Comparison of ENCODE assay signal across 26 cellular contexts in genomic region chr22:49186293-49186692, GRCh38.
DNase-seq lines count a peak whose midpoint lies in the region; ATAC-seq, FAIRE-seq and TF ChIP-seq lines count a peak whose summit lies in the region.
"Had no signal": no experiment of that assay in that cellular context is flagged by ENCODE, and none has a peak within 500 bp of the region (broad histone marks: within the 10 kb centered on the region; RNA-seq: fewer than 3 reads in every experiment).

No MANE protein-coding gene starts in this region.

- no peak for ATAC-seq in K562
- no peak for ATAC-seq in GM21619 (IDR thresholded peaks at IDR 0.05; ENCODE audit: unreplicated experiment)
- ATAC-seq: GM12878 had no signal

- H3K9me1 ChIP-seq in K562 (ENCODE audit: control insufficient read depth, insufficient read depth, low read length), result no peaks in the 10 kb centered on the region

- no peak overlapping the region for H2AFZ ChIP-seq in K562 (ENCODE audit: low read depth, low read length)

- no peaks in the 10 kb centered on the region for H3K27me3 Mint-ChIP-seq in chondrocyte (ENCODE audit: low read depth)
- H3K27me3 Mint-ChIP-seq: CD4-positive, CD25-positive, alpha-beta regulatory T cell had no signal

- H3K79me2 ChIP-seq in K562 (ENCODE audit: control insufficient read depth, insufficient read depth, low read length), result no peaks in the 10 kb centered on the region

- H3K9me3 Mint-ChIP-seq in chondrocyte (ENCODE audit: low read depth), result peaks cover 30% of the 10 kb centered on the region
- H3K9me3 Mint-ChIP-seq: CD8-positive, alpha-beta memory T cell had no signal

- H4K20me1 ChIP-seq in K562 (replicated peaks; ENCODE audit: control insufficient read depth, insufficient read depth, low read length), result no peaks in the 10 kb centered on the region
- H4K20me1 ChIP-seq: BLaER1 had no signal

- TF ChIP-seq RAD21 in K562 (CRISPR knock-in tag; conservative IDR thresholded peaks at IDR 0.05 in 1 of 2, IDR thresholded peaks at IDR 0.05 in 1 of 2), result no peak

- no peaks in the 10 kb centered on the region for H3K36me3 Mint-ChIP-seq in chondrocyte (ENCODE audit: low read depth)
- H3K36me3 Mint-ChIP-seq: CD14-positive monocyte; CD4-positive, alpha-beta memory T cell; CD4-positive, CD25-positive, alpha-beta regulatory T cell; CD8-positive, alpha-beta memory T cell had no signal

- TF ChIP-seq CTCF in K562 (IDR thresholded peaks at IDR 0.05 in 2 of 3, conservative IDR thresholded peaks at IDR 0.05 in 1 of 3; ENCODE audit: insufficient read depth in 2 of 3, low read depth in 1 of 3, low read length in 3 of 3) (no peak), chondrocyte (IDR thresholded peaks at IDR 0.05) (no peak)

- no peak overlapping the region for H3K4me3 ChIP-seq in K562
- H3K4me3 ChIP-seq: BLaER1, GM12878 had no signal

- no peak for TF ChIP-seq POLR2A in K562 (conservative IDR thresholded peaks at IDR 0.05)

- no peaks in the 10 kb centered on the region for H3K36me3 ChIP-seq in K562 (ENCODE audit: control insufficient read depth, insufficient read depth, low read length)
- H3K36me3 ChIP-seq: BE2C, BLaER1 had no signal

- no peak overlapping the region for H3K4me3 Mint-ChIP-seq in chondrocyte (ENCODE audit: unreplicated experiment)
- H3K4me3 Mint-ChIP-seq: CD14-positive monocyte; CD4-positive, alpha-beta memory T cell; CD4-positive, CD25-positive, alpha-beta regulatory T cell; CD8-positive, alpha-beta memory T cell had no signal

- H3K27ac ChIP-seq in K562 (ENCODE audit: extremely low read depth, low read depth, low read length), result no peak overlapping the region
- H3K27ac ChIP-seq: BLaER1 had no signal

- no peak overlapping the region for H3K9ac ChIP-seq in K562 (ENCODE audit: insufficient read depth in 1 of 2, low read depth in 2 of 2, low read length in 2 of 2)
- H3K9ac ChIP-seq: BLaER1 had no signal

- no peak for FAIRE-seq in K562 (lab: Jason Lieb, UNC)
- FAIRE-seq: A204.1, GM12878, GM12892, GM18507 had no signal

- in situ Hi-C loops in K562 (cut with MboI), result no loop called here

- H3K9me3 ChIP-seq in K562 (replicated peaks; ENCODE audit: control insufficient read depth, insufficient read depth, low read depth, low read length), result no peaks in the 10 kb centered on the region
- H3K9me3 ChIP-seq: BLaER1 had no signal

- H3K27ac Mint-ChIP-seq in chondrocyte (ENCODE audit: unreplicated experiment), result no peak overlapping the region
- H3K27ac Mint-ChIP-seq: CD4-positive, alpha-beta memory T cell; CD4-positive, CD25-positive, alpha-beta regulatory T cell; CD8-positive, alpha-beta memory T cell had no signal

- intact Hi-C loops in K562 (cut with micrococcal nuclease), result no loop called here

- BruUV-seq in K562 (replicated peaks; lab: Mats Ljungman, UMichigan), result no TSS peak

- POLR2A ChIA-PET in K562 (lab: Yijun Ruan, JAX), result no interaction called here

- no peaks in the 10 kb centered on the region; a peak in 1 of 5 replicates for H3K4me1 ChIP-seq in K562 (replicated peaks in 1 of 2; ENCODE audit: control insufficient read depth in 2 of 2, insufficient read depth in 2 of 2, low read length in 2 of 2)
- H3K4me1 ChIP-seq: BE2C had no signal

- H3K4me2 ChIP-seq in K562 (ENCODE audit: insufficient read depth, low read length), result no peak overlapping the region
- H3K4me2 ChIP-seq: BLaER1 had no signal

- DNase-seq in K562 (ENCODE audit: extremely low read depth in 1 of 4, low spot score in 3 of 4) (no peak), chondrocyte (ENCODE audit: low spot score) (peak; percentile 1), cerebellar cortex (ENCODE audit: low spot score) (no peak)
- no peak for DNase-seq in stimulated activated CD4-positive, alpha-beta T cell treated with anti-CD3 and anti-CD28 coated beads, Interleukin-1b, Interleukin-23, amount 100 ng/mL, for 48 hours
- DNase-seq: 8988T; ACHN; BE2C; C1 segment of cervical spinal cord; CD4-positive, alpha-beta memory T cell; CD4-positive, CD25-positive, alpha-beta regulatory T cell; COR-L47; DMS 273 treated with DMSO at 0.1 percent for 48 hours; DMS153; DMS53; DMS79; DND-41; EL; GDM1 had no signal

- H3K4me1 Mint-ChIP-seq in chondrocyte (ENCODE audit: low read depth), result no peaks in the 10 kb centered on the region
- H3K4me1 Mint-ChIP-seq: CD14-positive monocyte; CD4-positive, CD25-positive, alpha-beta regulatory T cell; CD8-positive, alpha-beta memory T cell had no signal

- 0% methylated on average over 1 of the region's 1 CpG for WGBS in K562 (ENCODE audit: insufficient coverage, low coverage, missing lambda C conversion rate)

- CTCF ChIA-PET in K562 (lab: Yijun Ruan, JAX; ENCODE audit: low intra/inter-chr PET ratio), result no interaction called here

- peaks cover 0 to 9% of the 10 kb centered on the region in 2 experiments; a peak in 3 of 5 replicates for H3K27me3 ChIP-seq in K562 (ENCODE audit: control insufficient read depth in 2 of 2, insufficient read depth in 2 of 2, low read length in 2 of 2)
- H3K27me3 ChIP-seq: BE2C, BLaER1 had no signal

- TF ChIP-seq EP300 in K562 (IDR thresholded peaks at IDR 0.05; ENCODE audit: low read length), result no peak

TF ChIP-seq in K562, 482 proteins besides CTCF, POLR2A, EP300 and RAD21 (continues in another document):
- no peak for TF ChIP-seq CBX5 (IDR thresholded peaks at IDR 0.05; ENCODE audit: borderline replicate concordance, low read depth)
- TF ChIP-seq CBX8 (IDR thresholded peaks at IDR 0.05; ENCODE audit: borderline replicate concordance, extremely low read depth, low read depth, low read length, poor library complexity, severe bottlenecking), result no peak
- TF ChIP-seq ZNF699 (CRISPR knock-in tag; IDR thresholded peaks at IDR 0.05; ENCODE audit: insufficient replicate concordance), result no peak
- no peak for TF ChIP-seq NFRKB (IDR thresholded peaks at IDR 0.05; ENCODE audit: low read depth)
- TF ChIP-seq KAT8 (IDR thresholded peaks at IDR 0.05; ENCODE audit: low read depth), result no peak
- no peak for TF ChIP-seq EWSR1 (IDR thresholded peaks at IDR 0.05; ENCODE audit: borderline replicate concordance, low read depth, partially characterized antibody)
- TF ChIP-seq SMC3 (conservative IDR thresholded peaks at IDR 0.05; ENCODE audit: insufficient read depth, low read depth, low read length), result no peak
- peak; percentile 94 for TF ChIP-seq ZNF134 (CRISPR knock-in tag; conservative IDR thresholded peaks at IDR 0.05)
- TF ChIP-seq WHSC1 (IDR thresholded peaks at IDR 0.05; ENCODE audit: low read length), result no peak
- no peak for TF ChIP-seq ADNP (tag; IDR thresholded peaks at IDR 0.05)
- no peak for TF ChIP-seq ZBTB40 (IDR thresholded peaks at IDR 0.05)
- no peak for TF ChIP-seq ZBTB40 (CRISPR knock-in tag; IDR thresholded peaks at IDR 0.05)
- TF ChIP-seq SRF (CRISPR knock-in tag; IDR thresholded peaks at IDR 0.05), result no peak
